9 cellular contexts compared by ENCODE assay signal in the genomic region with DNA sequence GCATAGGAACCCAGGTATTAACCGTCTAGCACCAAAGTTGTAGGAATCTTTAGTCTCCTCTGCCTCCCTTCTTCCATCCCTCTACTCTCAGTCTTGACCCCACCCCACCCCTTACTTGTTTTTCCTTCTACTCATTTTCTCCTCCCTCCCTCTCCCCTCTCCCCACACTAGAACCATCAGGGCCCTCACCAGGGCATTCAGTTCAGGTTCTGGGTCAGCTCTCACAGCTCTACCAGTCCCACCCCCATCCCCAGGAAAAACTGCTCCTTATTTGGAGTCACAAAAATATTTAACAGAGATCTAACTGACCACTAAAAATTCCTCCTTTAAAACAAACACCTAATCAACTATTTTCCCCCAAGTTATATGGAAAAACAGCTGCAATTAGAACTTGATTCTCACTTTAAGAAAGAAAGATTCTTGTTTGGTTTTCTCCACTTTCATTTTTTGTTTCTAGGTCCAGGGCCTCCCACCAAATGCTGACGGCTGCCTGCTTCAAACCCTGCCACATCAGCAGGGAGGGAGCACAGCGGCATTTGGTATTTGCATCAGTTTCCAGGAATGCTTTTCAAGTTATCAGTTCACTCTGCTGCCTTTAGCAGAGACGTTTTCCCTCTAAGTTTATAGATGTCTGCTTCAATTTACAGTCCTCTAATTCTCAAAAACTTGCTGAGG. TPM values are rescaled to one million over a fixed set of nuclear protein-coding genes. Genes with fewer than 3 reads are reported as not detected.
DNase-seq lines count a peak whose midpoint lies in the region; ATAC-seq and TF ChIP-seq lines count a peak whose summit lies in the region.
"Had no signal": no experiment of that assay in that cellular context is flagged by ENCODE, and none has a peak within 500 bp of the region (broad histone marks: within the 10 kb centered on the region; RNA-seq: fewer than 3 reads in every experiment).

No MANE protein-coding gene starts in this region.

- peaks cover 31% of the 10 kb centered on the region for H3K27me3 Mint-ChIP-seq in activated naive CD8-positive, alpha-beta T cell treated with anti-CD3 and anti-CD28 coated beads for 36 hours
- H3K27me3 Mint-ChIP-seq in activated naive CD8-positive, alpha-beta T cell treated with anti-CD3 and anti-CD28 coated beads, Interleukin-2, amount 50 U/mL, for 24 hours = peaks cover 45% of the 10 kb centered on the region
- H3K27me3 Mint-ChIP-seq in memory B cell = no peaks in the 10 kb centered on the region

- POLR2A ChIA-PET in RWPE1 (lab: Yijun Ruan, JAX; ENCODE audit: low non-redundant PET) = no interaction called here

- H3K36me3 ChIP-seq in aorta (ENCODE audit: control insufficient read depth in 1 of 2, insufficient read depth in 2 of 2, low read length in 1 of 2) = no peaks in the 10 kb centered on the region

- ATAC-seq in activated naive CD8-positive, alpha-beta T cell treated with anti-CD3 and anti-CD28 coated beads, Interleukin-2, amount 50 U/mL, for 24 hours = no peak
- peak; percentile 38 for ATAC-seq in memory B cell (ENCODE audit: low read depth)
- ATAC-seq in aorta (ENCODE audit: low FRiP score) = no peak
- ATAC-seq in GM18511 (IDR thresholded peaks at IDR 0.05; ENCODE audit: unreplicated experiment) = no peak

- 4 to 15% methylated on average over 4 of the region's 4 CpGs for WGBS in aorta, 2 donors

- H3K27me3 ChIP-seq in aorta (ENCODE audit: control insufficient read depth in 1 of 2, insufficient read depth in 2 of 2, low read length in 1 of 2) = no peaks in the 10 kb centered on the region

- H3K4me1 Mint-ChIP-seq in activated naive CD8-positive, alpha-beta T cell treated with anti-CD3 and anti-CD28 coated beads for 36 hours = peaks cover 17% of the 10 kb centered on the region
- peaks cover 5% of the 10 kb centered on the region for H3K4me1 Mint-ChIP-seq in activated naive CD8-positive, alpha-beta T cell treated with anti-CD3 and anti-CD28 coated beads, Interleukin-2, amount 50 U/mL, for 24 hours
- H3K4me1 Mint-ChIP-seq in memory B cell = peaks cover 12% of the 10 kb centered on the region

- H3K4me1 ChIP-seq in aorta (ENCODE audit: control insufficient read depth in 1 of 2, insufficient read depth in 2 of 2, low read length in 2 of 2) = peaks cover 0 to 2% of the 10 kb centered on the region in 2 donors

- no peaks in the 10 kb centered on the region for H3K36me3 Mint-ChIP-seq in activated naive CD8-positive, alpha-beta T cell treated with anti-CD3 and anti-CD28 coated beads for 36 hours
- no peaks in the 10 kb centered on the region for H3K36me3 Mint-ChIP-seq in activated naive CD8-positive, alpha-beta T cell treated with anti-CD3 and anti-CD28 coated beads, Interleukin-2, amount 50 U/mL, for 24 hours (ENCODE audit: low read depth)
- H3K36me3 Mint-ChIP-seq in memory B cell = no peaks in the 10 kb centered on the region

- H3K27ac ChIP-seq in aorta (ENCODE audit: low read depth in 1 of 2, low read length in 2 of 2) = peak overlapping the region; percentile 5 to 90
- no peak overlapping the region for H3K27ac ChIP-seq in RWPE1

- peak; percentile 11 for DNase-seq in activated naive CD8-positive, alpha-beta T cell treated with anti-CD3 and anti-CD28 coated beads for 36 hours
- DNase-seq in activated naive CD8-positive, alpha-beta T cell treated with anti-CD3 and anti-CD28 coated beads, Interleukin-2, amount 50 U/mL, for 24 hours = no peak
- DNase-seq in astrocyte of the hippocampus (ENCODE audit: low read depth, low spot score) (peak; percentile 90), memory B cell (ENCODE audit: low spot score in 2 of 2) (no peak), aorta (peak; percentile 60 to 77), HuH-7 (ENCODE audit: low spot score) (no peak), RWPE1 (ENCODE audit: low spot score) (no peak)

- TF ChIP-seq CTCF in RWPE1 (conservative IDR thresholded peaks at IDR 0.05; ENCODE audit: low read depth) = no peak

- CTCF ChIA-PET in RWPE1 (lab: Yijun Ruan, JAX) = interaction anchor here (0.6 kb wide), 1 partner anchor 257 kb away, joined by 4 read pairs; no protein-coding TSS in a partner anchor

- no peaks in the 10 kb centered on the region for H3K9me3 ChIP-seq in aorta (ENCODE audit: control insufficient read depth, low read length)

- intact Hi-C loops in aorta (cut with DNase I) = loop anchor here in 1 of 2 donors (1.0 kb wide), 1 partner anchor 17 kb away; no protein-coding TSS in a partner anchor

- no peaks in the 10 kb centered on the region for H3K9me3 Mint-ChIP-seq in activated naive CD8-positive, alpha-beta T cell treated with anti-CD3 and anti-CD28 coated beads for 36 hours
- no peaks in the 10 kb centered on the region for H3K9me3 Mint-ChIP-seq in activated naive CD8-positive, alpha-beta T cell treated with anti-CD3 and anti-CD28 coated beads, Interleukin-2, amount 50 U/mL, for 24 hours
- no peaks in the 10 kb centered on the region for H3K9me3 Mint-ChIP-seq in memory B cell
- H3K9me3 Mint-ChIP-seq: stimulated activated naive CD8-positive, alpha-beta T cell treated with anti-CD3 and anti-CD28 coated beads, Interleukin-15, Interleukin-2, amounts not matched to agents 100 ng/mL and 50 ng/mL, for 24 hours had no signal

- H3K27ac Mint-ChIP-seq in activated naive CD8-positive, alpha-beta T cell treated with anti-CD3 and anti-CD28 coated beads for 36 hours = peak overlapping the region; percentile 59
- H3K27ac Mint-ChIP-seq in activated naive CD8-positive, alpha-beta T cell treated with anti-CD3 and anti-CD28 coated beads, Interleukin-2, amount 50 U/mL, for 24 hours = no peak overlapping the region
- H3K27ac Mint-ChIP-seq in memory B cell = peak overlapping the region; percentile 73
- H3K27ac Mint-ChIP-seq: stimulated activated naive CD8-positive, alpha-beta T cell treated with anti-CD3 and anti-CD28 coated beads, Interleukin-15, Interleukin-2, amounts not matched to agents 100 ng/mL and 50 ng/mL, for 24 hours had no signal

- no peak overlapping the region for H3K4me3 ChIP-seq in aorta (ENCODE audit: low read length in 2 of 2)

- peak overlapping the region; percentile 11 for H3K4me3 Mint-ChIP-seq in activated naive CD8-positive, alpha-beta T cell treated with anti-CD3 and anti-CD28 coated beads for 36 hours
- no peak overlapping the region for H3K4me3 Mint-ChIP-seq in activated naive CD8-positive, alpha-beta T cell treated with anti-CD3 and anti-CD28 coated beads, Interleukin-2, amount 50 U/mL, for 24 hours
- peak overlapping the region; percentile 65 for H3K4me3 Mint-ChIP-seq in memory B cell
- H3K4me3 Mint-ChIP-seq: stimulated activated naive CD8-positive, alpha-beta T cell treated with anti-CD3 and anti-CD28 coated beads, Interleukin-15, Interleukin-2, amounts not matched to agents 100 ng/mL and 50 ng/mL, for 24 hours had no signal

RNA-seq across cellular contexts. Expression of a gene that starts 2.8 kb away (rescaled TPM):
- total RNA-seq in activated naive CD8-positive, alpha-beta T cell treated with anti-CD3 and anti-CD28 coated beads for 36 hours = under 1 TPM; 0.30 to 0.35 TPM
- 1,000 to 10,000 TPM in 1 of 2 donors, 100 to 1,000 TPM in 1; 844 to 1,770 TPM for total RNA-seq in aorta
- 1,000 to 10,000 TPM in 1 of 2 donors, 100 to 1,000 TPM in 1; 282 to 1,047 TPM for polyA plus RNA-seq in aorta

Comparison
In these comparisons a context has a peak if more than half of its experiments do, and no peak if none do; other contexts are left out.
1. DNase-seq: peak in activated naive CD8-positive, alpha-beta T cell treated with anti-CD3 and anti-CD28 coated beads for 36 hours (single experiment), astrocyte of the hippocampus (single experiment) and aorta (2 of 2); none in activated naive CD8-positive, alpha-beta T cell treated with anti-CD3 and anti-CD28 coated beads, Interleukin-2, amount 50 U/mL, for 24 hours (single experiment), memory B cell (0 of 2), HuH-7 (single experiment) and RWPE1 (single experiment).
2. RNA of a gene that starts 2.8 kb away (total RNA-seq): 844 to 1,770 TPM in aorta; 0.30 to 0.35 TPM in activated naive CD8-positive, alpha-beta T cell treated with anti-CD3 and anti-CD28 coated beads for 36 hours; every median in the first group is over 100 times any median in the second.